ENCODE assay signal across 13 cellular contexts in genomic region chr9:21853414-21853813, GRCh38.
"Had no signal": no experiment of that assay in that cellular context is flagged by ENCODE, and none has a peak within 500 bp of the region (broad histone marks: within the 10 kb centered on the region; RNA-seq: fewer than 3 reads in every experiment).

No MANE protein-coding gene starts in this region.

- H3K27ac ChIP-seq: ovary had no signal

- H3K36me3 ChIP-seq: ovary had no signal

- H3K4me3 Mint-ChIP-seq: activated CD4-positive, alpha-beta memory T cell treated with anti-CD3 and anti-CD28 coated beads for 36 hours; activated CD4-positive, alpha-beta T cell treated with anti-CD3 and anti-CD28 coated beads for 36 hours; activated T-cell treated with anti-CD3 and anti-CD28 coated beads, Interleukin-2, amount 50 U/mL, for 4 hours; neural crest cell had no signal

- DNase-seq: activated CD4-positive, alpha-beta memory T cell treated with anti-CD3 and anti-CD28 coated beads for 36 hours; activated CD4-positive, alpha-beta T cell treated with anti-CD3 and anti-CD28 coated beads for 36 hours; activated effector memory CD4-positive, alpha-beta T cell treated with Interleukin-2 at 50 U/mL for 16 hours; activated naive CD4-positive, alpha-beta T cell treated with anti-CD3 and anti-CD28 coated beads, Interleukin-2, amount 50 U/mL, for 16 hours; activated T-cell treated with anti-CD3 and anti-CD28 coated beads, Interleukin-2, amount 50 U/mL, for 4 hours; caudate nucleus; islet precursor cell; ovary; stimulated activated CD4-positive, alpha-beta T cell treated with anti-CD3 and anti-CD28 coated beads, Interleukin-15, amount 100 ng/mL, for 24 hours; stimulated activated CD4-positive, alpha-beta T cell treated with anti-CD3 and anti-CD28 coated beads, Interleukin-4, amount 100 ng/mL, for 1 hour; stimulated activated naive CD4-positive, alpha-beta T cell had no signal

- H3K27me3 Mint-ChIP-seq: activated CD4-positive, alpha-beta memory T cell treated with anti-CD3 and anti-CD28 coated beads for 36 hours; activated CD4-positive, alpha-beta T cell treated with anti-CD3 and anti-CD28 coated beads for 36 hours had no signal

- H3K4me3 ChIP-seq: ovary had no signal

- H3K4me1 Mint-ChIP-seq: neural crest cell had no signal

- H3K27me3 ChIP-seq: ovary had no signal

- H3K9me3 ChIP-seq: ovary had no signal

- H3K27ac Mint-ChIP-seq: activated CD4-positive, alpha-beta memory T cell treated with anti-CD3 and anti-CD28 coated beads for 36 hours; activated CD4-positive, alpha-beta T cell treated with anti-CD3 and anti-CD28 coated beads for 36 hours had no signal

- ATAC-seq: esophagus mucosa had no signal
